Comparison of ENCODE assay signal across 9 cellular contexts in the genomic region with DNA sequence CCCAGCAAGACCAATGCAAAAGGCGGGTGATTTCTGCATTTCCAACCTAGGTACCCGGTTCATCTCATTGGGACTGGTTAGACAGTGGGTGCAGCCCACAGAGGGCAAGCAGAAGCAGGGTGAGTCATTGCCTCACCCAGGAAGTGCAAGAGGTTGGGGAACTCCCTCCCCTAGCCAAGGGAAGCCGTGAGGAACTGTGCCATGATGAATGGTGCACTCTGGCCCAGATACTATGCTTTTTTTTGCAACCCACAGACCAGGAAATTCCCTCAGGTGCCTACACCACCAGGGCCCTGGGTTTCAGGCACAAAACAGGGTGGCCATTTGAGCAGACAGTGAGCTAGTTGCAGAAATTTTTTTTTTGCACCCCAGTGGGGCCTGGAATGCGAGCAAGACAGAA.
DNase-seq lines count a peak whose midpoint lies in the region; ATAC-seq, FAIRE-seq and TF ChIP-seq lines count a peak whose summit lies in the region.
"Had no signal": no experiment of that assay in that cellular context is flagged by ENCODE, and none has a peak within 500 bp of the region (broad histone marks: within the 10 kb centered on the region; RNA-seq: fewer than 3 reads in every experiment).

No MANE protein-coding gene starts in this region.

- DNase-seq in activated CD8-positive, alpha-beta memory T cell treated with anti-CD3 and anti-CD28 coated beads, Interleukin-2, amount 50 U/mL, for 24 hours (ENCODE audit: extremely low read depth): peak; percentile 23
- DNase-seq in activated CD8-positive, alpha-beta memory T cell treated with anti-CD3 and anti-CD28 coated beads, Interleukin-2, amount 50 U/mL, for 4 hours: no peak
- peak; percentile 56 for DNase-seq in activated naive CD4-positive, alpha-beta T cell treated with anti-CD3 and anti-CD28 coated beads, Interleukin-2, amount 10 ng/mL, durations not matched to agents 7 days and 5 days
- DNase-seq in stimulated activated CD8-positive, alpha-beta memory T cell treated with anti-CD3 and anti-CD28 coated beads, Interleukin-4, amount 100 ng/mL, for 4 hours (ENCODE audit: low read depth in 2 of 2, low spot score in 1 of 2): peak; percentile 0 to 1
- DNase-seq in D721Med (ENCODE audit: insufficient read length, low spot score) (no peak), erythroblast (lab: John Stamatoyannopoulos, UW) (no peak), DMS79 (lab: John Stamatoyannopoulos, UW) (no peak)

- peaks cover 2% of the 10 kb centered on the region for H3K36me3 Mint-ChIP-seq in activated naive CD4-positive, alpha-beta T cell treated with anti-CD3 and anti-CD28 coated beads, Interleukin-2, amount 10 ng/mL, durations not matched to agents 7 days and 5 days
- H3K36me3 Mint-ChIP-seq: immature natural killer cell had no signal

- no peak for TF ChIP-seq CTCF in D721Med (IDR thresholded peaks at IDR 0.05; ENCODE audit: insufficient read depth, missing control alignments)

- no peaks in the 10 kb centered on the region for H3K27me3 Mint-ChIP-seq in activated naive CD4-positive, alpha-beta T cell treated with anti-CD3 and anti-CD28 coated beads, Interleukin-2, amount 10 ng/mL, durations not matched to agents 7 days and 5 days

- no peak for FAIRE-seq in D721Med (lab: Jason Lieb, UNC)

- CTCF ChIA-PET in activated naive CD4-positive, alpha-beta T cell treated with anti-CD3 and anti-CD28 coated beads, Interleukin-2, amount 10 ng/mL, durations not matched to agents 7 days and 5 days (lab: Charles Lee): no interaction called here

- peak overlapping the region; percentile 55 for H3K27ac Mint-ChIP-seq in activated naive CD4-positive, alpha-beta T cell treated with anti-CD3 and anti-CD28 coated beads, Interleukin-2, amount 10 ng/mL, durations not matched to agents 7 days and 5 days
- H3K27ac Mint-ChIP-seq: immature natural killer cell had no signal

- peaks cover 32% of the 10 kb centered on the region for H3K9me3 Mint-ChIP-seq in activated naive CD4-positive, alpha-beta T cell treated with anti-CD3 and anti-CD28 coated beads, Interleukin-2, amount 10 ng/mL, durations not matched to agents 7 days and 5 days

- ATAC-seq in HG03571 (IDR thresholded peaks at IDR 0.05; ENCODE audit: unreplicated experiment): peak; percentile 80

- peaks cover 19% of the 10 kb centered on the region for H3K4me1 Mint-ChIP-seq in activated naive CD4-positive, alpha-beta T cell treated with anti-CD3 and anti-CD28 coated beads, Interleukin-2, amount 10 ng/mL, durations not matched to agents 7 days and 5 days

- no peak for TF ChIP-seq POLR2A in erythroblast (IDR thresholded peaks at IDR 0.05; ENCODE audit: low read length)

- no peak overlapping the region for H3K4me3 Mint-ChIP-seq in activated naive CD4-positive, alpha-beta T cell treated with anti-CD3 and anti-CD28 coated beads, Interleukin-2, amount 10 ng/mL, durations not matched to agents 7 days and 5 days
- H3K4me3 Mint-ChIP-seq: immature natural killer cell had no signal

Comparison
In these comparisons a context has a peak if more than half of its experiments do, and no peak if none do; other contexts are left out.
1. DNase-seq: peak in activated CD8-positive, alpha-beta memory T cell treated with anti-CD3 and anti-CD28 coated beads, Interleukin-2, amount 50 U/mL, for 24 hours (single experiment), activated naive CD4-positive, alpha-beta T cell treated with anti-CD3 and anti-CD28 coated beads, Interleukin-2, amount 10 ng/mL, durations not matched to agents 7 days and 5 days (single experiment) and stimulated activated CD8-positive, alpha-beta memory T cell treated with anti-CD3 and anti-CD28 coated beads, Interleukin-4, amount 100 ng/mL, for 4 hours (2 of 2); none in activated CD8-positive, alpha-beta memory T cell treated with anti-CD3 and anti-CD28 coated beads, Interleukin-2, amount 50 U/mL, for 4 hours (single experiment), D721Med (single experiment), erythroblast (0 of 2) and DMS79 (single experiment).